Comparison of ENCODE assay signal across 1 cellular context in genomic region chr1:200153277-200154055, GRCh38.
TF ChIP-seq lines count a peak whose summit lies in the region.

No MANE protein-coding gene starts in this region.

TF ChIP-seq in GM12878, 131 proteins besides CTCF, POLR2A, EP300 and RAD21 (continued from another document):
- TF ChIP-seq YY1 (IDR thresholded peaks at IDR 0.05; ENCODE audit: low read depth, low read length) (no peak), GABPA (IDR thresholded peaks at IDR 0.05; ENCODE audit: low read depth) (no peak), CEBPB (IDR thresholded peaks at IDR 0.05; ENCODE audit: borderline replicate concordance in 1 of 2, low read depth in 2 of 2, low read length in 2 of 2) (no peak), PAX5 (IDR thresholded peaks at IDR 0.05; ENCODE audit: borderline replicate concordance, low read depth, low read length) (no peak; the same call in 1 of the 2 replicates), SREBF1 (IDR thresholded peaks at IDR 0.05; ENCODE audit: low read length) (no peak), EZH2 (IDR thresholded peaks at IDR 0.05; ENCODE audit: borderline replicate concordance, control insufficient read depth, low read depth, low read length) (no peak), PRDM15 (CRISPR knock-in tag; IDR thresholded peaks at IDR 0.05) (no peak), TARDBP (IDR thresholded peaks at IDR 0.05; ENCODE audit: borderline replicate concordance) (no peak), BMI1 (IDR thresholded peaks at IDR 0.05; ENCODE audit: borderline replicate concordance) (no peak)
